ENCODE assay signal across 8 cellular contexts in the genomic region with DNA sequence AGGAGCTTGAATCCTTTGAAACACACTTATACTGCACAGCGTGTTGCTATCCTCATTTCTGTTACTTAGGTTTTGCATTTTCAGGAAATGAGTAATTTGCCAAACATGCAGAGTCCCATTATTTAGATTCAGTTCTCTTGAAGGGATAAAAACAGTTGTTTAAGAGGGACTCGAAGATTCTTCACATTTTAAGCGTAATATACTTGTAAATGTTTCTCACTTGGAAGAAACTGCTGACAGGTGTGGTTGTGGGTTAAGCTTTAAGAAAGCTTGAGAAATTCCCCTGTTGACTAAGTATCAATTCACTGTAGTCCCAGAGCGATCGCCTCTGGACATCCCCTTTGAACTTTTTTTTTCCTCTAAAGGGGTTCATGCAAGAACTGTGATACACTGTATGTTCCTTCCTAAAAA. TPM values are rescaled to one million over a fixed set of nuclear protein-coding genes. Genes with fewer than 3 reads are reported as not detected.
DNase-seq lines count a peak whose midpoint lies in the region; ATAC-seq and TF ChIP-seq lines count a peak whose summit lies in the region.

No MANE protein-coding gene starts in this region.

- no peaks in the 10 kb centered on the region for H3K27me3 Mint-ChIP-seq in stimulated activated memory B cell treated with anti-CD40 and anti-IgM and Interleukin-4, amounts not matched to agents 10 μg/mL and 1 μg/mL and 100 μg/mL, for 72 hours

- peak overlapping the region; percentile 71 for H3K27ac ChIP-seq in HUES48 (ENCODE audit: low read depth, low read length)

- ATAC-seq in GM21529 (IDR thresholded peaks at IDR 0.05; ENCODE audit: unreplicated experiment) (peak; percentile 73), sciatic nerve (no peak)
- ATAC-seq in stimulated activated memory B cell treated with anti-CD40 and anti-IgM and Interleukin-4, amounts not matched to agents 10 μg/mL and 1 μg/mL and 100 μg/mL, for 72 hours: peak; percentile 88

- H3K27ac Mint-ChIP-seq in stimulated activated memory B cell treated with anti-CD40 and anti-IgM and Interleukin-4, amounts not matched to agents 10 μg/mL and 1 μg/mL and 100 μg/mL, for 72 hours: peak overlapping the region; percentile 60

- H3K9me3 ChIP-seq in HUES48 (ENCODE audit: control insufficient read depth, insufficient read depth, low read length): no peaks in the 10 kb centered on the region

- H3K36me3 ChIP-seq in HUES48 (ENCODE audit: control insufficient read depth, insufficient read depth, low read length): no peaks in the 10 kb centered on the region

- no peaks in the 10 kb centered on the region for H3K36me3 Mint-ChIP-seq in stimulated activated memory B cell treated with anti-CD40 and anti-IgM and Interleukin-4, amounts not matched to agents 10 μg/mL and 1 μg/mL and 100 μg/mL, for 72 hours

- no peak for TF ChIP-seq CTCF in cardiac fibroblast (IDR thresholded peaks at IDR 0.05; ENCODE audit: low read depth, low read length)

- no peaks in the 10 kb centered on the region for H3K27me3 ChIP-seq in HUES48 (ENCODE audit: control insufficient read depth, insufficient read depth, low read length)

- H3K4me1 ChIP-seq in HUES48 (ENCODE audit: control insufficient read depth, insufficient read depth, low read length): peaks cover 20% of the 10 kb centered on the region; the same call in 1 of the 2 replicates

- DNase-seq in GM03348 (ENCODE audit: low spot score) (peak; percentile 25), cardiac fibroblast (ENCODE audit: low read depth in 2 of 2) (peak; percentile 74 to 81), SK-N-DZ (ENCODE audit: low spot score) (no peak), sciatic nerve (ENCODE audit: low spot score) (no peak)
- no peak for DNase-seq in effector CD4-positive, alpha-beta T cell

- H3K4me3 Mint-ChIP-seq in stimulated activated memory B cell treated with anti-CD40 and anti-IgM and Interleukin-4, amounts not matched to agents 10 μg/mL and 1 μg/mL and 100 μg/mL, for 72 hours: peak overlapping the region; percentile 31

- H3K9me3 Mint-ChIP-seq in stimulated activated memory B cell treated with anti-CD40 and anti-IgM and Interleukin-4, amounts not matched to agents 10 μg/mL and 1 μg/mL and 100 μg/mL, for 72 hours: no peaks in the 10 kb centered on the region

- intact Hi-C loops in sciatic nerve (cut with DNase I): no loop called here

- peaks cover 34% of the 10 kb centered on the region for H3K4me1 Mint-ChIP-seq in stimulated activated memory B cell treated with anti-CD40 and anti-IgM and Interleukin-4, amounts not matched to agents 10 μg/mL and 1 μg/mL and 100 μg/mL, for 72 hours

- no peak overlapping the region for H3K9ac ChIP-seq in HUES48 (ENCODE audit: low read depth, low read length)

- H3K4me3 ChIP-seq in HUES48 (ENCODE audit: low read depth, low read length) (no peak overlapping the region; the same call in 1 of the 2 replicates), cardiac fibroblast (replicated peaks in 1 of 2; ENCODE audit: low read depth in 2 of 2, low read length in 2 of 2) (peak overlapping the region in 1 of 2 donors; percentile 22)

RNA-seq across cellular contexts. Expression of gene RGS1, which starts 30.6 kb away (rescaled TPM):
- polyA plus RNA-seq in SK-N-DZ (2014; cell fraction: cytosol; rRNA removed): not detected in 2 replicates
- not detected in 2 replicates for polyA plus RNA-seq in SK-N-DZ (2014; cell fraction: nucleus; rRNA removed)
- total RNA-seq in sciatic nerve: 137 TPM

Comparison
In these comparisons a context has a peak if more than half of its experiments do, and no peak if none do; other contexts are left out.
1. DNase-seq: peak in GM03348 (single experiment) and cardiac fibroblast (2 of 2); none in SK-N-DZ (single experiment), sciatic nerve (single experiment) and effector CD4-positive, alpha-beta T cell (single experiment).